Comparison of ENCODE assay signal across 9 cellular contexts in genomic region chr17:1592751-1593629, GRCh38. TPM values are rescaled to one million over a fixed set of nuclear protein-coding genes. Genes with fewer than 3 reads are reported as not detected.
A peak's percentile ranks its signal among the peaks of the same experiment; 100 is the strongest.
DNase-seq lines count a peak whose midpoint lies in the region; ATAC-seq and TF ChIP-seq lines count a peak whose summit lies in the region.
"Had no signal": no experiment of that assay in that cellular context is flagged by ENCODE, and none has a peak within 500 bp of the region (broad histone marks: within the 10 kb centered on the region; RNA-seq: fewer than 3 reads in every experiment).

No MANE protein-coding gene starts in this region.

- no CpG with 5 or more reads among the region's 25 CpGs for WGBS in neuronal stem cell (ENCODE audit: extremely low coverage in 2 of 2, insufficient read length in 2 of 2, insufficient replicate concordance in 1 of 2), 2 donors

- H3K14ac ChIP-seq in neuronal stem cell (ENCODE audit: low read length): no peak overlapping the region

- H3K27me3 ChIP-seq in HCT116 (ENCODE audit: insufficient read depth, low read length): no peaks in the 10 kb centered on the region
- no peaks in the 10 kb centered on the region for H3K27me3 ChIP-seq in Karpas-422 (ENCODE audit: low read length)
- no peaks in the 10 kb centered on the region for H3K27me3 ChIP-seq in neuronal stem cell (ENCODE audit: control insufficient read depth in 3 of 3, insufficient read depth in 3 of 3, low read depth in 1 of 3, low read length in 3 of 3)

- H2AFZ ChIP-seq in HCT116 (ENCODE audit: low read depth, low read length, poor library complexity, severe bottlenecking) (no peak overlapping the region), Karpas-422 (ENCODE audit: low read length) (peak overlapping the region; percentile 50; the same call in 1 of the 2 replicates), neuronal stem cell (ENCODE audit: low read length) (no peak overlapping the region)

- H3K36me3 ChIP-seq in HCT116 (ENCODE audit: control insufficient read depth in 1 of 2, insufficient read depth in 2 of 2, low read length in 2 of 2): no peaks in the 10 kb centered on the region
- no peaks in the 10 kb centered on the region; the same call in 1 of the 2 replicates for H3K36me3 ChIP-seq in Karpas-422 (ENCODE audit: insufficient read depth, low read length)
- peaks cover 2 to 66% of the 10 kb centered on the region in 2 donors for H3K36me3 ChIP-seq in neuronal stem cell (replicated peaks in 1 of 2; ENCODE audit: control insufficient read depth in 2 of 2, insufficient read depth in 2 of 2, low read length in 2 of 2)

- H4K20me1 ChIP-seq in HCT116 (ENCODE audit: insufficient read depth) (no peaks in the 10 kb centered on the region), Karpas-422 (ENCODE audit: insufficient read depth, low read depth, low read length) (no peaks in the 10 kb centered on the region)

- no peak for TF ChIP-seq CTCF in HCT116 (IDR thresholded peaks at IDR 0.05 in 2 of 3, conservative IDR thresholded peaks at IDR 0.05 in 1 of 3; ENCODE audit: borderline replicate concordance in 1 of 3, insufficient read depth in 1 of 3, low read depth in 2 of 3, low read length in 2 of 3)

- H3K4me1 ChIP-seq in HCT116 (ENCODE audit: control insufficient read depth in 1 of 2, insufficient read depth in 2 of 2, low read length in 2 of 2) (peaks cover 29 to 46% of the 10 kb centered on the region in 2 experiments), Karpas-422 (ENCODE audit: low read length) (peaks cover 23% of the 10 kb centered on the region), neuronal stem cell (ENCODE audit: control insufficient read depth in 2 of 2, insufficient read depth in 1 of 2, low read depth in 1 of 2, low read length in 2 of 2) (no peaks in the 10 kb centered on the region)

- POLR2A ChIA-PET in HCT116 (lab: Charles Lee): no interaction called here

- H3K9me3 ChIP-seq in HCT116 (ENCODE audit: control insufficient read depth in 1 of 2, insufficient read depth in 1 of 2, low read depth in 1 of 2, low read length in 2 of 2) (no peaks in the 10 kb centered on the region), Karpas-422 (ENCODE audit: low read length) (no peaks in the 10 kb centered on the region), neuronal stem cell (replicated peaks in 1 of 2; ENCODE audit: control insufficient read depth in 2 of 2, insufficient read depth in 1 of 2, low read depth in 1 of 2, low read length in 2 of 2) (no peaks in the 10 kb centered on the region)

- H3K4me3 ChIP-seq in HCT116 (replicated peaks in 1 of 2; ENCODE audit: low read depth in 1 of 2, low read length in 2 of 2): no peak overlapping the region
- peak overlapping the region; percentile 49 for H3K4me3 ChIP-seq in Karpas-422 (ENCODE audit: low read length)
- H3K4me3 ChIP-seq in neuronal stem cell (ENCODE audit: low read length in 2 of 2): no peak overlapping the region

- DNase-seq in HCT116 (ENCODE audit: low read depth, low spot score) (no peak), Karpas-422 (peak; percentile 83), neuronal stem cell (ENCODE audit: low spot score) (no peak), 8988T (no peak), NCI-H82 treated with DMSO at 0.1 percent for 48 hours (lab: John Stamatoyannopoulos, UW; ENCODE audit: unreplicated experiment) (no peak), middle frontal gyrus (ENCODE audit: extremely low spot score, low spot score) (no peak)
- DNase-seq in activated effector memory CD4-positive, alpha-beta T cell treated with anti-CD3 and anti-CD28 coated beads, Interleukin-2, amount 50 U/mL, for 16 hours: no peak
- DNase-seq: SW 1271 had no signal

- no peak overlapping the region for H4K8ac ChIP-seq in neuronal stem cell (ENCODE audit: low read depth, low read length)

- no peak for TF ChIP-seq RAD21 in HCT116 (IDR thresholded peaks at IDR 0.05; ENCODE audit: low read depth)

- no peak overlapping the region for H2BK15ac ChIP-seq in neuronal stem cell (ENCODE audit: low read length)

- no peaks in the 10 kb centered on the region for H3K79me1 ChIP-seq in neuronal stem cell (ENCODE audit: low read depth, low read length)

- intact Hi-C loops in HCT116 (cut with micrococcal nuclease): no loop called here

- ATAC-seq in GM18870 (IDR thresholded peaks at IDR 0.05; ENCODE audit: unreplicated experiment) (peak; percentile 52), HCT116 (no peak)

- H3K9me2 ChIP-seq in HCT116 (ENCODE audit: insufficient read depth): no peaks in the 10 kb centered on the region
- no peaks in the 10 kb centered on the region for H3K9me2 ChIP-seq in Karpas-422 (replicated peaks; ENCODE audit: insufficient read depth, low read length)

- no peak overlapping the region for H2AK5ac ChIP-seq in neuronal stem cell (ENCODE audit: low read depth, low read length)

- H3K9ac ChIP-seq in HCT116 (ENCODE audit: low read length): no peak overlapping the region
- H3K9ac ChIP-seq in Karpas-422 (ENCODE audit: low read length): peak overlapping the region; percentile 60
- H3K9ac ChIP-seq in neuronal stem cell (ENCODE audit: low read depth, low read length, poor library complexity): peak overlapping the region; percentile 22

- no peak overlapping the region for H4K91ac ChIP-seq in neuronal stem cell (ENCODE audit: low read depth, low read length, poor library complexity)

- peak overlapping the region; percentile 8 for H3K18ac ChIP-seq in neuronal stem cell (ENCODE audit: low read length)

- H2BK5ac ChIP-seq in neuronal stem cell (ENCODE audit: low read length): no peak overlapping the region

- H3K79me2 ChIP-seq in HCT116 (ENCODE audit: insufficient read depth, low read length) (no peaks in the 10 kb centered on the region), Karpas-422 (ENCODE audit: low read length) (no peaks in the 10 kb centered on the region)

- H3K4me2 ChIP-seq in HCT116 (ENCODE audit: low read length) (peak overlapping the region; percentile 1; the same call in 1 of the 2 replicates), Karpas-422 (ENCODE audit: low read depth, low read length, poor library complexity, severe bottlenecking) (peak overlapping the region; percentile 72), neuronal stem cell (ENCODE audit: insufficient read depth, low read length, poor library complexity, severe bottlenecking) (no peak overlapping the region)

- no peak overlapping the region for H2BK120ac ChIP-seq in neuronal stem cell (ENCODE audit: low read depth, low read length)

- H3K27ac ChIP-seq in HCT116 (ENCODE audit: low read depth, low read length) (no peak overlapping the region), Karpas-422 (ENCODE audit: low read length) (peak overlapping the region; percentile 96), neuronal stem cell (replicated peaks; ENCODE audit: low read length) (no peak overlapping the region)

- no peak overlapping the region for H2BK12ac ChIP-seq in neuronal stem cell (ENCODE audit: low read length)

- TF ChIP-seq POLR2A in HCT116 (IDR thresholded peaks at IDR 0.05; ENCODE audit: borderline replicate concordance, extremely low read depth, insufficient read depth, insufficient read length): no peak

- RAD21 ChIA-PET in HCT116 (lab: Charles Lee; ENCODE audit: low non-redundant PET in 1 of 2, low total read pairs in 2 of 2, uncharacterized antibody in 2 of 2, unreplicated experiment in 2 of 2): no interaction called here

- H3K4ac ChIP-seq in neuronal stem cell (ENCODE audit: low read length): no peak overlapping the region

- CTCF ChIA-PET in HCT116 (lab: Charles Lee): no interaction called here

- no peak overlapping the region for H3K23ac ChIP-seq in neuronal stem cell (ENCODE audit: low read depth, low read length, poor library complexity)

- no TSS peak for BruUV-seq in HCT116 (replicated peaks; lab: Mats Ljungman, UMichigan)

TF ChIP-seq in HCT116, 20 proteins besides CTCF, POLR2A, EP300 and RAD21 (continues in another document):
- TF ChIP-seq TCF7L2 (IDR thresholded peaks at IDR 0.05; ENCODE audit: borderline replicate concordance, extremely low read depth, insufficient read depth, insufficient read length): no peak
- TF ChIP-seq ELF1 (IDR thresholded peaks at IDR 0.05; ENCODE audit: borderline replicate concordance, low read depth): no peak
- no peak for TF ChIP-seq SIN3A (IDR thresholded peaks at IDR 0.05; ENCODE audit: low read depth)
- no peak for TF ChIP-seq SP1 (IDR thresholded peaks at IDR 0.05; ENCODE audit: low read depth)
- TF ChIP-seq YY1 (IDR thresholded peaks at IDR 0.05; ENCODE audit: extremely low read depth, insufficient replicate concordance, low read depth, low read length): no peak
- TF ChIP-seq SRF (IDR thresholded peaks at IDR 0.05; ENCODE audit: low read depth): no peak
- no peak for TF ChIP-seq FOSL1 (IDR thresholded peaks at IDR 0.05; ENCODE audit: low read depth)
- TF ChIP-seq ZFX (IDR thresholded peaks at IDR 0.05): no peak

RNA-seq across cellular contexts. Expression of gene PITPNA, which starts 30.4 kb away (rescaled TPM):
- total RNA-seq in HCT116 (2021; ENCODE audit: unreplicated experiment): 71.2 TPM
- polyA plus RNA-seq in HCT116 (2012): 36.0 and 42.7 TPM in 2 replicates
- total RNA-seq in Karpas-422 (2014; rRNA removed; shearing (Covaris generic); ENCODE audit: low replicate concordance): 26.2 and 28.9 TPM in 2 replicates
- 62.6 TPM for polyA plus RNA-seq in neuronal stem cell (2013, experiment 1 of 2)
- polyA plus RNA-seq in neuronal stem cell (2013, experiment 2 of 2): 64.6 TPM

RNA-seq across cellular contexts. Expression of gene SLC43A2, which starts 35.6 kb away (rescaled TPM):
- total RNA-seq in HCT116 (2021; ENCODE audit: unreplicated experiment): 12.6 TPM
- 10.0 and 12.0 TPM in 2 replicates for polyA plus RNA-seq in HCT116 (2012)
- 10.0 and 10.8 TPM in 2 replicates for total RNA-seq in Karpas-422 (2014; rRNA removed; shearing (Covaris generic); ENCODE audit: low replicate concordance)
- polyA plus RNA-seq in neuronal stem cell (2013, experiment 1 of 2): 11.3 TPM
- polyA plus RNA-seq in neuronal stem cell (2013, experiment 2 of 2): 11.0 TPM

RNA-seq across cellular contexts. Expression of gene SCARF1, which starts 52.5 kb away (rescaled TPM):
- 2.2 TPM for total RNA-seq in HCT116 (2021; ENCODE audit: unreplicated experiment)
- 0.96 and 1.2 TPM in 2 replicates for polyA plus RNA-seq in HCT116 (2012)
- total RNA-seq in Karpas-422 (2014; rRNA removed; shearing (Covaris generic); ENCODE audit: low replicate concordance): 0.18 TPM in 1 of 2 replicates, not detected in the other
- polyA plus RNA-seq in neuronal stem cell (2013, experiment 1 of 2): 0.67 TPM
- polyA plus RNA-seq in neuronal stem cell (2013, experiment 2 of 2): 0.69 TPM

RNA-seq across cellular contexts. Expression of gene RILP, which starts 56.7 kb away (rescaled TPM):
- total RNA-seq in HCT116 (2021; ENCODE audit: unreplicated experiment): 11.6 TPM
- polyA plus RNA-seq in HCT116 (2012): 10.8 and 13.4 TPM in 2 replicates
- total RNA-seq in Karpas-422 (2014; rRNA removed; shearing (Covaris generic); ENCODE audit: low replicate concordance): 1.7 TPM in 1 of 2 replicates, not detected in the other
- polyA plus RNA-seq in neuronal stem cell (2013, experiment 1 of 2): 4.3 TPM
- 4.0 TPM for polyA plus RNA-seq in neuronal stem cell (2013, experiment 2 of 2)
